19 cellular contexts compared by ENCODE assay signal in the genomic region with DNA sequence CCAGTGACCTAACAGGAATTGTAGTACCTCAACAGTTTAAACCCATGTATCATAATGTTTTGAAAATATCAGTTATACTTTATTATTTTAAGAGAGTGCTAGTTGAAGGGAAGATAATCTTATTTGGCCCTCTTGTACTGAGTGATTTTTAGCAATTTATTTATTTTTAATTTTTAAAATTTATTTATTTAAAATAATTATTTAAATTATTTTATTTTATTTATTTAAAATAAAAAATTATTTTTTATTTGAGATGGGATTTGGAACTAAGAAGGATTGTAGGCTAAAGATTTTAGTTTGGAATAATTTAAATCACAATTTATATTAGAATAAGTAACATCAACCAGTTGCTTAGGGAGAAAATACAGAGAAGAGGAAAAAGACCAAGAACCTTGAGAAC. TPM values are rescaled to one million over a fixed set of nuclear protein-coding genes. Genes with fewer than 3 reads are reported as not detected.
DNase-seq lines count a peak whose midpoint lies in the region; ATAC-seq, FAIRE-seq and TF ChIP-seq lines count a peak whose summit lies in the region.
"Had no signal": no experiment of that assay in that cellular context is flagged by ENCODE, and none has a peak within 500 bp of the region (broad histone marks: within the 10 kb centered on the region; RNA-seq: fewer than 3 reads in every experiment).

No MANE protein-coding gene starts in this region.

- no peak for TF ChIP-seq CTCF in kidney (IDR thresholded peaks at IDR 0.05; ENCODE audit: borderline replicate concordance, extremely low read depth, insufficient read depth)

- no peak for DNase-seq in RCC 7860 (ENCODE audit: low spot score)
- DNase-seq in kidney: no peak
- DNase-seq in activated CD8-positive, alpha-beta memory T cell treated with anti-CD3 and anti-CD28 coated beads, Interleukin-2, amount 50 U/mL, for 48 hours: no peak
- no peak for DNase-seq in foreskin melanocyte
- no peak for DNase-seq in MV-4-11 (lab: John Stamatoyannopoulos, UW)
- DNase-seq: Caco-2; CD4-positive, CD25-positive, alpha-beta regulatory T cell; CD8-positive, alpha-beta T cell; DMS153; DND-41; GDM1; HFFc6 had no signal

- no peaks in the 10 kb centered on the region for H3K4me1 ChIP-seq in kidney (ENCODE audit: control insufficient read depth in 1 of 2, insufficient read depth in 1 of 2, low read depth in 1 of 2, low read length in 2 of 2)
- H3K4me1 ChIP-seq: BLaER1, Caco-2, HAP-1 had no signal

- no peak for ATAC-seq in GM18861 (IDR thresholded peaks at IDR 0.05; ENCODE audit: unreplicated experiment)
- ATAC-seq: CD8-positive, alpha-beta T cell; GM12878; GM23338 had no signal

- no peak overlapping the region for H3K9ac ChIP-seq in kidney (ENCODE audit: low read length in 2 of 2)
- H3K9ac ChIP-seq: BLaER1 had no signal

- no peak overlapping the region for H3K4me3 ChIP-seq in kidney (ENCODE audit: low read length in 2 of 2)
- H3K4me3 ChIP-seq: BLaER1, GM12878, GM23338, HAP-1 had no signal

- H3K9me3 ChIP-seq in kidney (ENCODE audit: control insufficient read depth in 1 of 2, low read length in 2 of 2): no peaks in the 10 kb centered on the region
- H3K9me3 ChIP-seq: Caco-2, HAP-1 had no signal

- no peak overlapping the region for H3K27ac ChIP-seq in kidney (ENCODE audit: low read depth in 2 of 2, low read length in 2 of 2)
- H3K27ac ChIP-seq: BLaER1, C4-2B had no signal

- H3K36me3 ChIP-seq in kidney (ENCODE audit: control insufficient read depth in 1 of 2, insufficient read depth in 2 of 2, low read length in 2 of 2): peaks cover 0 to 3% of the 10 kb centered on the region in 2 donors

- intact Hi-C loops in kidney (cut with DNase I): no loop called here

- FAIRE-seq in RCC 7860 (lab: Jason Lieb, UNC) (peak; percentile 80), colon (lab: Jason Lieb, UNC) (peak; percentile 93), kidney (lab: Jason Lieb, UNC) (peak; percentile 92)
- FAIRE-seq: GM12878 had no signal

RNA-seq across cellular contexts. Expression of gene NAA35, which starts 54.2 kb away (rescaled TPM):
- 25.3 TPM for total RNA-seq in kidney
- 10.8 TPM for polyA plus RNA-seq in kidney (ENCODE audit: insufficient read depth, low read depth, low replicate concordance)
